In genomic region chr9:88994820-88995180, GRCh38 we compare ENCODE assay signal across 15 cellular contexts. TPM values are rescaled to one million over a fixed set of nuclear protein-coding genes. Genes with fewer than 3 reads are reported as not detected.
DNase-seq lines count a peak whose midpoint lies in the region; ATAC-seq and TF ChIP-seq lines count a peak whose summit lies in the region.
"Had no signal": no experiment of that assay in that cellular context is flagged by ENCODE, and none has a peak within 500 bp of the region (broad histone marks: within the 10 kb centered on the region; RNA-seq: fewer than 3 reads in every experiment).

No MANE protein-coding gene starts in this region.

- ATAC-seq in HG03469 (IDR thresholded peaks at IDR 0.05; ENCODE audit: unreplicated experiment), result no peak
- ATAC-seq: activated CD4-positive, CD25-positive, alpha-beta regulatory T cell treated with anti-CD3 and anti-CD28 coated beads, Interleukin-2, amount 50 U/mL, for 24 hours; stimulated activated naive B cell treated with anti-CD40 and anti-IgM and Interleukin-4, amounts not matched to agents 10 μg/mL and 1 μg/mL and 100 μg/mL, for 72 hours had no signal

- intact Hi-C loops in tibial artery (cut with DNase I; ENCODE audit: low total_unique reads), result loop anchor here (10.0 kb wide), 2 partner anchors 180 to 1280 kb away; no protein-coding TSS in a partner anchor

- H3K9me3 ChIP-seq in tibial artery, result no peaks in the 10 kb centered on the region
- no peaks in the 10 kb centered on the region for H3K9me3 ChIP-seq in BE2C
- H3K9me3 ChIP-seq: Peyer's patch had no signal

- H3K36me3 ChIP-seq in tibial artery, result peaks cover 11 to 12% (median 11%) of the 10 kb centered on the region in 3 donors
- no peaks in the 10 kb centered on the region for H3K36me3 ChIP-seq in BE2C
- H3K36me3 ChIP-seq: Peyer's patch had no signal

- DNase-seq in DMS 273 (lab: John Stamatoyannopoulos, UW; ENCODE audit: unreplicated experiment) (peak; percentile 12), DMS 273 treated with DMSO at 0.1 percent for 48 hours (lab: John Stamatoyannopoulos, UW) (no peak), choroid plexus epithelial cell (ENCODE audit: low read depth) (peak; percentile 68), left kidney (ENCODE audit: low read depth, low spot score) (peak; percentile 19), tibial artery (peak; percentile 19 to 20), amygdala (lab: John Stamatoyannopoulos, UW) (no peak), BE2C (no peak)
- DNase-seq: NCI-H1694 treated with DMSO at 0.1 percent for 48 hours; NCI-H69; Peyer's patch; stimulated activated naive B cell treated with anti-CD40 and anti-IgM and Interleukin-4, amounts not matched to agents 10 μg/mL and 1 μg/mL and 100 μg/mL, for 72 hours had no signal

- no peak for TF ChIP-seq CTCF in choroid plexus epithelial cell (conservative IDR thresholded peaks at IDR 0.05; ENCODE audit: low read depth, low read length)
- TF ChIP-seq CTCF in tibial artery (IDR thresholded peaks at IDR 0.05), result no peak
- TF ChIP-seq CTCF in BE2C (IDR thresholded peaks at IDR 0.05; ENCODE audit: low read depth, low read length), result no peak

- peaks cover 8 to 84% (median 56%) of the 10 kb centered on the region in 4 donors for H3K4me1 ChIP-seq in tibial artery
- H3K4me1 ChIP-seq in BE2C, result peaks cover 14% of the 10 kb centered on the region

- H3K27ac ChIP-seq in tibial artery, result peak overlapping the region; percentile 54 to 92
- H3K27ac ChIP-seq: 22Rv1, KMS-11 had no signal

- no peaks in the 10 kb centered on the region for H3K27me3 ChIP-seq in tibial artery
- no peaks in the 10 kb centered on the region for H3K27me3 ChIP-seq in BE2C
- H3K27me3 ChIP-seq: Peyer's patch had no signal

- peak overlapping the region; percentile 88 for H3K4me3 ChIP-seq in choroid plexus epithelial cell (ENCODE audit: low read depth, low read length)
- peak overlapping the region; percentile 96 to 97 for H3K4me3 ChIP-seq in tibial artery
- H3K4me3 ChIP-seq in BE2C (ENCODE audit: low read depth, low read length), result no peak overlapping the region

RNA-seq across cellular contexts. Expression of gene S1PR3, which starts 3.5 kb away (rescaled TPM):
- 2.5 TPM for polyA plus RNA-seq in BE2C (2012; ENCODE audit: insufficient read depth, insufficient read length, low read depth)

Comparison
In these comparisons a context has a peak if more than half of its experiments do, and no peak if none do; other contexts are left out.
1. DNase-seq: peak in DMS 273 (single experiment), choroid plexus epithelial cell (single experiment), left kidney (single experiment) and tibial artery (2 of 2); none in DMS 273 treated with DMSO at 0.1 percent for 48 hours (single experiment), amygdala (0 of 56) and BE2C (single experiment).